Comparison of ENCODE assay signal across 20 cellular contexts in genomic region chr12:24904871-24905270, GRCh38. TPM values are rescaled to one million over a fixed set of nuclear protein-coding genes. Genes with fewer than 3 reads are reported as not detected.
A peak's percentile ranks its signal among the peaks of the same experiment; 100 is the strongest.
DNase-seq lines count a peak whose midpoint lies in the region; ATAC-seq and TF ChIP-seq lines count a peak whose summit lies in the region.
"Had no signal": no experiment of that assay in that cellular context is flagged by ENCODE, and none has a peak within 500 bp of the region (broad histone marks: within the 10 kb centered on the region; RNA-seq: fewer than 3 reads in every experiment).

No MANE protein-coding gene starts in this region.

- peaks cover 17% of the 10 kb centered on the region for H3K79me1 ChIP-seq in mesendoderm (ENCODE audit: low read length)

- H3K56ac ChIP-seq in mesendoderm (ENCODE audit: low read length), result no peak overlapping the region

- H3K4me3 Mint-ChIP-seq in endodermal cell, result no peak overlapping the region
- H3K4me3 Mint-ChIP-seq: B cell, IgD-negative memory B cell had no signal

- TF ChIP-seq CTCF in endodermal cell (conservative IDR thresholded peaks at IDR 0.05), result no peak

- peak overlapping the region; percentile 82; the same call in 1 of the 2 replicates for H3K9ac ChIP-seq in BLaER1
- no peak overlapping the region for H3K9ac ChIP-seq in HUES6 (ENCODE audit: low read length)
- no peak overlapping the region for H3K9ac ChIP-seq in endodermal cell (ENCODE audit: extremely low read depth, low read length, poor library complexity, severe bottlenecking)
- H3K9ac ChIP-seq in mesendoderm (ENCODE audit: low read length), result no peak overlapping the region
- H3K9ac ChIP-seq: KMS-11 had no signal

- no peak overlapping the region for H2BK15ac ChIP-seq in mesendoderm (replicated peaks; ENCODE audit: low read depth)

- no peak overlapping the region for H2BK5ac ChIP-seq in mesendoderm (ENCODE audit: low read length)

- H3K4ac ChIP-seq in mesendoderm (ENCODE audit: low read depth, low read length), result no peak overlapping the region

- H3K4me2 ChIP-seq in BLaER1, result peak overlapping the region; percentile 99
- no peak overlapping the region for H3K4me2 ChIP-seq in mesendoderm (ENCODE audit: low read length)
- H3K4me2 ChIP-seq: KMS-11 had no signal

- H3K4me1 ChIP-seq in BLaER1 (peaks cover 90% of the 10 kb centered on the region), HUES6 (ENCODE audit: control insufficient read depth, insufficient read depth, low read length) (peaks cover 48% of the 10 kb centered on the region), endodermal cell (ENCODE audit: control insufficient read depth, insufficient read depth, low read length) (peaks cover 7% of the 10 kb centered on the region), mesendoderm (ENCODE audit: control insufficient read depth, low read depth, low read length) (peaks cover 18% of the 10 kb centered on the region)

- peaks cover 28% of the 10 kb centered on the region for H3K79me2 ChIP-seq in mesendoderm (ENCODE audit: control insufficient read depth, insufficient read depth, low read length)

- H3K36me3 Mint-ChIP-seq in endodermal cell (ENCODE audit: low read depth), result no peaks in the 10 kb centered on the region
- H3K36me3 Mint-ChIP-seq: IgD-negative memory B cell had no signal

- peak overlapping the region; percentile 41 for H3K18ac ChIP-seq in mesendoderm (ENCODE audit: low read length)

- ATAC-seq in HG03045 (IDR thresholded peaks at IDR 0.05; ENCODE audit: unreplicated experiment), result no peak
- ATAC-seq in HG02763 (IDR thresholded peaks at IDR 0.05; ENCODE audit: unreplicated experiment), result no peak
- ATAC-seq: Panc1 had no signal

- H3K27me3 Mint-ChIP-seq in endodermal cell (ENCODE audit: insufficient read depth), result peaks cover 12% of the 10 kb centered on the region

- peaks cover 100% of the 10 kb centered on the region for H4K20me1 ChIP-seq in BLaER1

- no peaks in the 10 kb centered on the region for H3K9me3 Mint-ChIP-seq in endodermal cell
- H3K9me3 Mint-ChIP-seq: IgD-negative memory B cell had no signal

- no peak overlapping the region for H3K23ac ChIP-seq in mesendoderm (ENCODE audit: low read length)

- H3K27ac Mint-ChIP-seq in endodermal cell, result no peak overlapping the region
- H3K27ac Mint-ChIP-seq: B cell, IgD-negative memory B cell had no signal

- peak overlapping the region; percentile 74 for H3K4me3 ChIP-seq in BLaER1
- H3K4me3 ChIP-seq in HUES6 (ENCODE audit: low read depth, low read length), result peak overlapping the region; percentile 10; the same call in 1 of the 2 replicates
- no peak overlapping the region for H3K4me3 ChIP-seq in endodermal cell (ENCODE audit: low read length)
- no peak overlapping the region for H3K4me3 ChIP-seq in mesendoderm (ENCODE audit: low read length)
- H3K4me3 ChIP-seq: SK-N-MC had no signal

- no peak overlapping the region for H4K8ac ChIP-seq in mesendoderm (ENCODE audit: low read depth, low read length)

- no peak overlapping the region for H2AK5ac ChIP-seq in mesendoderm (ENCODE audit: low read length)

- H3K36me3 ChIP-seq in BLaER1 (peaks cover 47% of the 10 kb centered on the region), HUES6 (ENCODE audit: control insufficient read depth, insufficient read depth, low read length) (peaks cover 5% of the 10 kb centered on the region), endodermal cell (ENCODE audit: control insufficient read depth, insufficient read depth, low read length) (peaks cover 5% of the 10 kb centered on the region), mesendoderm (ENCODE audit: control insufficient read depth, insufficient read depth, low read length) (no peaks in the 10 kb centered on the region)

- H3K27ac ChIP-seq in BLaER1, result peak overlapping the region; percentile 89
- no peak overlapping the region for H3K27ac ChIP-seq in HUES6 (ENCODE audit: low read depth, low read length)
- peak overlapping the region; percentile 42 for H3K27ac ChIP-seq in endodermal cell (ENCODE audit: low read depth, low read length)
- no peak overlapping the region for H3K27ac ChIP-seq in mesendoderm (ENCODE audit: low read depth, low read length)
- H3K27ac ChIP-seq: 22Rv1, KMS-11 had no signal

- no peak for DNase-seq in endodermal cell
- DNase-seq in mesendoderm, result peak; percentile 72
- no peak for DNase-seq in DMS114 treated with DMSO at 0.1 percent for 48 hours (lab: John Stamatoyannopoulos, UW; ENCODE audit: unreplicated experiment)
- DNase-seq: Calu3, NCI-H1048, NCI-H1417, NCI-H1694, NCI-H2029 treated with DMSO at 0.1 percent for 48 hours, NCI-H2227 treated with DMSO at 0.1 percent for 48 hours, SHP77 treated with DMSO at 0.1 percent for 48 hours had no signal

- no peaks in the 10 kb centered on the region for H3K9me3 ChIP-seq in BLaER1
- no peaks in the 10 kb centered on the region for H3K9me3 ChIP-seq in HUES6 (ENCODE audit: control insufficient read depth, insufficient read depth, low read depth, low read length)
- no peaks in the 10 kb centered on the region for H3K9me3 ChIP-seq in endodermal cell (ENCODE audit: control insufficient read depth, low read length)

- H3K27me3 ChIP-seq in BLaER1 (no peaks in the 10 kb centered on the region), HUES6 (ENCODE audit: control insufficient read depth, insufficient read depth, low read length) (peaks cover 16% of the 10 kb centered on the region), endodermal cell (ENCODE audit: control insufficient read depth, insufficient read depth, low read length, poor library complexity, severe bottlenecking) (peaks cover 27% of the 10 kb centered on the region), mesendoderm (ENCODE audit: insufficient read depth, low read length, poor library complexity) (no peaks in the 10 kb centered on the region)

- WGBS in endodermal cell (ENCODE audit: insufficient coverage in 1 of 2, insufficient read length in 1 of 2), 2 experiments, result 29 to 37% methylated on average over 1 of the region's 1 CpG
- no CpG with 5 or more reads among the region's 1 CpG for WGBS in mesendoderm (ENCODE audit: extremely low coverage, insufficient coverage, low lambda C conversion rate)

- no peak overlapping the region for H4K5ac ChIP-seq in mesendoderm (ENCODE audit: low read length)

- H2BK120ac ChIP-seq in mesendoderm (ENCODE audit: low read depth, low read length), result no peak overlapping the region

- H3K4me1 Mint-ChIP-seq in endodermal cell, result peaks cover 19% of the 10 kb centered on the region

RNA-seq across cellular contexts. Expression of gene BCAT1, which starts 44.0 kb away (rescaled TPM):
- 100 to 1,000 TPM in 1 of 2 donors, 10 to 100 TPM in 1; 45.0 to 141 TPM for total RNA-seq in endodermal cell
- 116 TPM for polyA plus RNA-seq in endodermal cell (2013, experiment 1 of 2)
- polyA plus RNA-seq in endodermal cell (2013, experiment 2 of 2), result 106 TPM
- 131 TPM for polyA plus RNA-seq in mesendoderm (2013, experiment 1 of 2)
- polyA plus RNA-seq in mesendoderm (2013, experiment 2 of 2), result 130 TPM

Comparison
In these comparisons a context has a peak if more than half of its experiments do, and no peak if none do; other contexts are left out.
1. H3K27ac ChIP-seq: peak in BLaER1 (single experiment) and endodermal cell (single experiment); none in HUES6 (single experiment) and mesendoderm (single experiment).
2. H3K4me3 ChIP-seq: peak in BLaER1 (single experiment) and HUES6 (single experiment); none in endodermal cell (single experiment) and mesendoderm (single experiment).